ENCODE assay signal across 20 cellular contexts in genomic region chr4:121642292-121642691, GRCh38.
"Had no signal": no experiment of that assay in that cellular context is flagged by ENCODE, and none has a peak within 500 bp of the region (broad histone marks: within the 10 kb centered on the region; RNA-seq: fewer than 3 reads in every experiment).

No MANE protein-coding gene starts in this region.

- H3K4me1 ChIP-seq: lower lobe of right lung, prostate gland, right atrium auricular region, spleen, upper lobe of left lung, vagina had no signal

- H3K27ac ChIP-seq: lower lobe of right lung, prostate gland, right atrium auricular region, skin epidermis, spleen, thoracic aorta, upper lobe of left lung, vagina had no signal

- H3K36me3 ChIP-seq: lower lobe of right lung, prostate gland, right atrium auricular region, sigmoid colon, spleen, thoracic aorta, tibial nerve, upper lobe of left lung, vagina had no signal

- H3K27me3 ChIP-seq: right atrium auricular region, sigmoid colon, spleen, tibial nerve, upper lobe of left lung, vagina had no signal

- ATAC-seq: effector memory CD8-positive, alpha-beta T cell; left ventricle myocardium superior; lower lobe of right lung; natural killer cell; stimulated activated memory B cell treated with anti-CD40 and anti-IgM and Interleukin-4, amounts not matched to agents 10 μg/mL and 1 μg/mL and 100 μg/mL, for 72 hours; stimulated activated naive CD8-positive, alpha-beta T cell treated with anti-CD3 and anti-CD28 coated beads, Interleukin-15, Interleukin-2, amounts not matched to agents 100 U/mL and 50 U/mL, for 24 hours had no signal

- H3K9me3 ChIP-seq: lower lobe of right lung, prostate gland, right atrium auricular region, sigmoid colon, spleen, thoracic aorta, tibial nerve, upper lobe of left lung, vagina had no signal

- DNase-seq: cortex of kidney; effector memory CD8-positive, alpha-beta T cell; erythroblast; head of caudate nucleus; left ventricle myocardium superior; lower lobe of right lung; natural killer cell; sigmoid colon; spleen; stimulated activated CD4-positive, alpha-beta T cell treated with anti-CD3 and anti-CD28 coated beads, Interleukin-4, amount 100 ng/mL, for 4 hours; stimulated activated naive CD8-positive, alpha-beta T cell treated with anti-CD3 and anti-CD28 coated beads, Interleukin-15, Interleukin-2, amounts not matched to agents 100 U/mL and 50 U/mL, for 24 hours; substantia nigra; upper lobe of left lung had no signal

- H3K4me3 ChIP-seq: lower lobe of right lung, prostate gland, right atrium auricular region, sigmoid colon, skin epidermis, spleen, thoracic aorta, tibial nerve, upper lobe of left lung, vagina had no signal
